ENCODE assay signal across 12 cellular contexts in genomic region chr1:206456577-206457375, GRCh38. TPM values are rescaled to one million over a fixed set of nuclear protein-coding genes. Genes with fewer than 3 reads are reported as not detected.
DNase-seq lines count a peak whose midpoint lies in the region; ATAC-seq and TF ChIP-seq lines count a peak whose summit lies in the region.
"Had no signal": no experiment of that assay in that cellular context is flagged by ENCODE, and none has a peak within 500 bp of the region (broad histone marks: within the 10 kb centered on the region; RNA-seq: fewer than 3 reads in every experiment).

No MANE protein-coding gene starts in this region.

- peak overlapping the region; percentile 24 for H3K27ac Mint-ChIP-seq in activated T-helper 17 cell treated with anti-CD3 and anti-CD28 coated beads, Interleukin-2, amount 50 U/mL, for 72 hours

- H3K23ac ChIP-seq in IMR-90 (ENCODE audit: low read depth, low read length) = no peak overlapping the region

- intact Hi-C loops in IMR-90 (cut with micrococcal nuclease) = no loop called here
- intact Hi-C loops in lower lobe of right lung (cut with DNase I) = no loop called here
- intact Hi-C loops in psoas muscle (cut with DNase I) = no loop called here

- no peak overlapping the region for H3K18ac ChIP-seq in IMR-90 (ENCODE audit: low read depth, low read length)

- POLR2A ChIA-PET in IMR-90 (lab: Charles Lee; ENCODE audit: unreplicated experiment) = no interaction called here

- no peak for TF ChIP-seq CTCF in IMR-90 (conservative IDR thresholded peaks at IDR 0.05; ENCODE audit: low read depth, low read length)
- no peak for TF ChIP-seq CTCF in lower lobe of right lung (IDR thresholded peaks at IDR 0.05)
- no peak for TF ChIP-seq CTCF in psoas muscle (IDR thresholded peaks at IDR 0.05)

- in situ Hi-C loops in IMR-90 (cut with MboI; ENCODE audit: low sequenced_read_pairs) = no loop called here

- no peak overlapping the region for H3K4me2 ChIP-seq in IMR-90 (ENCODE audit: low read depth, low read length)
- H3K4me2 ChIP-seq: hepatocyte had no signal

- H2BK120ac ChIP-seq in IMR-90 (ENCODE audit: low read depth, low read length) = peak overlapping the region; percentile 45

- CTCF ChIA-PET in IMR-90 (lab: Yijun Ruan, JAX) = no interaction called here

- H3K79me2 ChIP-seq in ACC112 (ENCODE audit: control insufficient read depth, insufficient read depth, low read length, unreplicated experiment) = no peaks in the 10 kb centered on the region
- H3K79me2 ChIP-seq: hepatocyte had no signal

- H4K8ac ChIP-seq in IMR-90 (ENCODE audit: low read depth in 2 of 2, low read length in 2 of 2) = 0 out of 4 replicates have a peak overlapping the region, but pooled peaks of 1 of the 2 experiments have one; percentile 4

- dilution Hi-C loops in IMR-90 (cut with HindIII; ENCODE audit: low sequenced_read_pairs, unreplicated experiment) = no loop called here

- peak overlapping the region; percentile 80 for H2AK9ac ChIP-seq in IMR-90 (replicated peaks; ENCODE audit: low read depth, low read length, poor library complexity)

- no peak overlapping the region for H2BK15ac ChIP-seq in IMR-90 (ENCODE audit: low read depth, low read length)

- H4K5ac ChIP-seq in IMR-90 (ENCODE audit: low read depth, low read length) = no peak overlapping the region

- H3K56ac ChIP-seq in IMR-90 (ENCODE audit: extremely low read depth, insufficient read depth, low read length) = no peak overlapping the region

- TF ChIP-seq POLR2A in IMR-90 (IDR thresholded peaks at IDR 0.05; ENCODE audit: low read depth, low read length) = no peak

- H2BK20ac ChIP-seq in IMR-90 (ENCODE audit: low read depth, low read length) = peak overlapping the region; percentile 15; the same call in 1 of the 2 replicates

- H2BK5ac ChIP-seq in IMR-90 (ENCODE audit: low read depth, low read length, poor library complexity, severe bottlenecking) = no peak overlapping the region

- H2AFZ ChIP-seq in ACC112 (ENCODE audit: low read length, unreplicated experiment) = no peak overlapping the region
- no peak overlapping the region for H2AFZ ChIP-seq in IMR-90 (replicated peaks; ENCODE audit: low read length, poor library complexity)
- H2AFZ ChIP-seq: hepatocyte had no signal

- ATAC-seq in IMR-90 (ENCODE audit: low read depth) (peak; percentile 33), lower lobe of right lung (peak; percentile 53 to 56), psoas muscle (no peak), HG03045 (IDR thresholded peaks at IDR 0.05; ENCODE audit: unreplicated experiment) (no peak), HG03439 (IDR thresholded peaks at IDR 0.05; ENCODE audit: unreplicated experiment) (no peak)
- peak; percentile 62 for ATAC-seq in activated T-helper 17 cell treated with anti-CD3 and anti-CD28 coated beads, Interleukin-2, amount 50 U/mL, for 72 hours (replicated peaks)

- peaks cover 12% of the 10 kb centered on the region for H3K9me1 ChIP-seq in IMR-90 (ENCODE audit: insufficient read depth, low read length)

- DNase-seq in IMR-90 (no peak), lower lobe of right lung (no peak), psoas muscle (no peak), NCI-H2171 treated with DMSO at 0.1 percent for 48 hours (lab: John Stamatoyannopoulos, UW) (no peak)
- DNase-seq: NCI-H2029, WERI-Rb-1 had no signal

- H2AK5ac ChIP-seq in IMR-90 (ENCODE audit: low read depth, low read length) = peak overlapping the region; percentile 28

- H3K36me3 ChIP-seq in ACC112 (ENCODE audit: insufficient read depth, low read length) (peaks cover 4% of the 10 kb centered on the region; the same call in 1 of the 2 replicates), IMR-90 (ENCODE audit: control insufficient read depth, insufficient read depth, low read length) (peaks cover 40% of the 10 kb centered on the region), lower lobe of right lung (peaks cover 65% of the 10 kb centered on the region), psoas muscle (ENCODE audit: insufficient read depth in 1 of 2, low read depth in 1 of 2) (peaks cover 0 to 15% of the 10 kb centered on the region in 2 donors)

- H3K4me1 Mint-ChIP-seq in activated T-helper 17 cell treated with anti-CD3 and anti-CD28 coated beads, Interleukin-2, amount 50 U/mL, for 72 hours = peaks cover 13% of the 10 kb centered on the region

- no peaks in the 10 kb centered on the region for H3K9me3 ChIP-seq in IMR-90 (ENCODE audit: control insufficient read depth, insufficient read depth, low read length)
- H3K9me3 ChIP-seq in lower lobe of right lung = no peaks in the 10 kb centered on the region
- H3K9me3 ChIP-seq in psoas muscle = no peaks in the 10 kb centered on the region

- no peak for TF ChIP-seq RAD21 in IMR-90 (IDR thresholded peaks at IDR 0.05; ENCODE audit: low read length)

- H3K4ac ChIP-seq in IMR-90 (ENCODE audit: low read depth, low read length) = peak overlapping the region; percentile 50

- H3K79me1 ChIP-seq in IMR-90 (ENCODE audit: low read depth in 1 of 2, low read length in 2 of 2) = peaks cover 0 to 4% of the 10 kb centered on the region in 2 experiments; a peak in 1 of 4 replicates

- H3K4me3 Mint-ChIP-seq in activated T-helper 17 cell treated with anti-CD3 and anti-CD28 coated beads, Interleukin-2, amount 50 U/mL, for 72 hours = no peak overlapping the region

- H3K36me3 Mint-ChIP-seq in activated T-helper 17 cell treated with anti-CD3 and anti-CD28 coated beads, Interleukin-2, amount 50 U/mL, for 72 hours (ENCODE audit: low read depth) = peaks cover 17% of the 10 kb centered on the region

- no TSS peak for BruUV-seq in IMR-90 (replicated peaks; lab: Mats Ljungman, UMichigan)

- H3K4me3 ChIP-seq in ACC112 (ENCODE audit: low read depth, low read length) (no peak overlapping the region; the same call in 1 of the 2 replicates), IMR-90 (ENCODE audit: insufficient read depth, low read depth, low read length) (no peak overlapping the region), lower lobe of right lung (no peak overlapping the region), psoas muscle (no peak overlapping the region)
- H3K4me3 ChIP-seq: hepatocyte had no signal

- no peaks in the 10 kb centered on the region for H3K9me3 Mint-ChIP-seq in activated T-helper 17 cell treated with anti-CD3 and anti-CD28 coated beads, Interleukin-2, amount 50 U/mL, for 72 hours

- peak overlapping the region; percentile 42 for H3K27ac ChIP-seq in ACC112 (ENCODE audit: low read depth, low read length)
- no peak overlapping the region for H3K27ac ChIP-seq in IMR-90 (ENCODE audit: insufficient read depth, low read length)
- H3K27ac ChIP-seq in lower lobe of right lung = no peak overlapping the region
- H3K27ac ChIP-seq in psoas muscle = no peak overlapping the region
- H3K27ac ChIP-seq: C4-2B, hepatocyte had no signal

- no peaks in the 10 kb centered on the region for H4K20me1 ChIP-seq in IMR-90 (ENCODE audit: insufficient read depth, low read length)

- peak overlapping the region; percentile 8; the same call in 1 of the 2 replicates for H3K14ac ChIP-seq in IMR-90 (replicated peaks; ENCODE audit: low read depth, low read length)

- 79% methylated on average over 7 of the region's 11 CpGs; no CpG with 5 or more reads in 1 of the 2 experiments for WGBS in IMR-90 (ENCODE audit: extremely low coverage in 2 of 2, insufficient read length in 1 of 2), 2 experiments
- WGBS in psoas muscle, 3 donors = 94 to 96% (median 95%) methylated on average over 11 of the region's 11 CpGs

- no peak overlapping the region for H3K9ac ChIP-seq in IMR-90 (ENCODE audit: low read depth, low read length)

- H3K27me3 Mint-ChIP-seq in activated T-helper 17 cell treated with anti-CD3 and anti-CD28 coated beads, Interleukin-2, amount 50 U/mL, for 72 hours = no peaks in the 10 kb centered on the region

- no peak overlapping the region for H4K91ac ChIP-seq in IMR-90 (ENCODE audit: insufficient read depth, low read depth, low read length)

- H3K4me1 ChIP-seq in ACC112 (ENCODE audit: control insufficient read depth, insufficient read depth, low read length, unreplicated experiment) (peaks cover 18% of the 10 kb centered on the region), IMR-90 (ENCODE audit: control insufficient read depth, insufficient read depth, low read length) (peaks cover 9% of the 10 kb centered on the region), lower lobe of right lung (peaks cover 15% of the 10 kb centered on the region), psoas muscle (peaks cover 4% of the 10 kb centered on the region)

- H3K27me3 ChIP-seq in ACC112 (ENCODE audit: insufficient read depth, low read length) (no peaks in the 10 kb centered on the region), IMR-90 (ENCODE audit: control insufficient read depth, insufficient read depth, low read length) (no peaks in the 10 kb centered on the region), lower lobe of right lung (ENCODE audit: low read depth) (no peaks in the 10 kb centered on the region), psoas muscle (ENCODE audit: insufficient read depth in 3 of 3, low read length in 2 of 3) (no peaks in the 10 kb centered on the region)
- H3K27me3 ChIP-seq: hepatocyte had no signal

TF ChIP-seq in IMR-90, 13 proteins besides CTCF, POLR2A, EP300 and RAD21:
- TF ChIP-seq MAFK (IDR thresholded peaks at IDR 0.05; ENCODE audit: low read depth, low read length) (peak; percentile 95), BHLHE40 (IDR thresholded peaks at IDR 0.05; ENCODE audit: low read depth, low read length) (no peak)

RNA-seq across cellular contexts. Expression of gene IKBKE, which starts 13.5 kb away (rescaled TPM):
- total RNA-seq in IMR-90 (2012; rRNA removed) = 21.4 and 24.0 TPM in 2 replicates
- polyA plus RNA-seq in IMR-90 (2012; rRNA removed) = 20.3 and 21.0 TPM in 2 replicates
- polyA plus RNA-seq in IMR-90 (2012; cell fraction: cytosol; rRNA removed) = 14.8 and 17.1 TPM in 2 replicates
- 47.3 and 62.4 TPM in 2 replicates for polyA plus RNA-seq in IMR-90 (2012; cell fraction: nucleus; rRNA removed; ENCODE audit: low replicate concordance)
- total RNA-seq in activated T-helper 17 cell treated with anti-CD3 and anti-CD28 coated beads, Interleukin-2, amount 50 U/mL, for 72 hours = 10 to 100 TPM; 21.7 to 26.6 TPM
- 12.5 TPM for total RNA-seq in lower lobe of right lung
- total RNA-seq in psoas muscle = under 1 TPM; 0.44 to 0.89 (median 0.58) TPM
- under 1 TPM; 0.14 to 0.32 (median 0.27) TPM for polyA plus RNA-seq in psoas muscle

RNA-seq across cellular contexts. Expression of gene RASSF5, which starts 50.6 kb away (rescaled TPM):
- total RNA-seq in IMR-90 (2012; rRNA removed) (0.18 and 0.56 TPM in 2 replicates), lower lobe of right lung (48.2 TPM), psoas muscle (10 to 100 TPM in 1 of 4 donors, 1 to 10 TPM in 3; 1.5 to 14.6 (median 5.1) TPM)
- polyA plus RNA-seq in IMR-90 (2012; rRNA removed) (1.1 TPM in 2 replicates), psoas muscle (1 to 10 TPM; 1.1 to 2.8 (median 1.5) TPM)
- polyA plus RNA-seq in IMR-90 (2012; cell fraction: cytosol; rRNA removed) = 0.39 and 1.2 TPM in 2 replicates
- 2.3 and 3.2 TPM in 2 replicates for polyA plus RNA-seq in IMR-90 (2012; cell fraction: nucleus; rRNA removed; ENCODE audit: low replicate concordance)
- total RNA-seq in activated T-helper 17 cell treated with anti-CD3 and anti-CD28 coated beads, Interleukin-2, amount 50 U/mL, for 72 hours = 100 to 1,000 TPM; 162 to 227 TPM

Comparison
In these comparisons a context has a peak if more than half of its experiments do, and no peak if none do; other contexts are left out.
1. ATAC-seq: peak in IMR-90 (single experiment), activated T-helper 17 cell treated with anti-CD3 and anti-CD28 coated beads, Interleukin-2, amount 50 U/mL, for 72 hours (single experiment) and lower lobe of right lung (2 of 2); none in psoas muscle (0 of 4), HG03045 (single experiment) and HG03439 (single experiment).